Comparison of ENCODE assay signal across 20 cellular contexts in genomic region chr4:138677212-138677611, GRCh38.
"Had no signal": no experiment of that assay in that cellular context is flagged by ENCODE, and none has a peak within 500 bp of the region (broad histone marks: within the 10 kb centered on the region; RNA-seq: fewer than 3 reads in every experiment).

No MANE protein-coding gene starts in this region.

- H3K4me3 ChIP-seq: lower lobe of right lung, sigmoid colon, stomach, thyroid gland, upper lobe of left lung had no signal

- DNase-seq: activated B cell treated with CpG ODN at 0.5 μM for 24 hours; activated CD8-positive, alpha-beta memory T cell treated with anti-CD3 and anti-CD28 coated beads, Interleukin-2, amount 10 ng/mL, durations not matched to agents 7 days and 5 days; activated CD8-positive, alpha-beta T cell treated with anti-CD3 and anti-CD28 coated beads, Interleukin-2, amount 10 ng/mL, durations not matched to agents 7 days and 5 days; activated naive CD8-positive, alpha-beta T cell treated with anti-CD3 and anti-CD28 coated beads, Interleukin-2, amount 50 U/mL, for 24 hours; activated T-cell treated with anti-CD3 and anti-CD28 coated beads, Interleukin-2, amount 50 U/mL, for 48 hours; dermis blood vessel endothelial cell; effector CD4-positive, alpha-beta T cell; glutamatergic neuron; lower lobe of right lung; mesendoderm; natural killer cell; sigmoid colon; small intestine; stimulated activated CD4-positive, alpha-beta T cell treated with anti-CD3 and anti-CD28 coated beads, Interleukin-1b, Interleukin-23, amount 100 ng/mL, for 48 hours; stimulated activated naive B cell treated with anti-CD40 and anti-IgM and Interleukin-4, amounts not matched to agents 10 μg/mL and 1 μg/mL and 100 μg/mL, for 72 hours; stomach; T-helper 1 cell; thyroid gland; upper lobe of left lung had no signal

- H3K9me3 ChIP-seq: lower lobe of right lung, sigmoid colon, stomach, thyroid gland, upper lobe of left lung had no signal

- H3K27ac ChIP-seq: lower lobe of right lung, sigmoid colon, stomach, thyroid gland, upper lobe of left lung had no signal

- H3K36me3 ChIP-seq: lower lobe of right lung, sigmoid colon, stomach, thyroid gland, upper lobe of left lung had no signal

- H3K27me3 ChIP-seq: sigmoid colon, stomach, thyroid gland, upper lobe of left lung had no signal

- ATAC-seq: activated CD8-positive, alpha-beta memory T cell treated with anti-CD3 and anti-CD28 coated beads, Interleukin-2, amount 10 ng/mL, durations not matched to agents 7 days and 5 days; activated CD8-positive, alpha-beta T cell treated with anti-CD3 and anti-CD28 coated beads, Interleukin-2, amount 10 ng/mL, durations not matched to agents 7 days and 5 days; activated naive CD8-positive, alpha-beta T cell treated with anti-CD3 and anti-CD28 coated beads, Interleukin-2, amount 50 U/mL, for 24 hours; left lobe of liver; natural killer cell; stimulated activated naive B cell treated with anti-CD40 and anti-IgM and Interleukin-4, amounts not matched to agents 10 μg/mL and 1 μg/mL and 100 μg/mL, for 72 hours had no signal
